ENCODE assay signal across 16 cellular contexts in genomic region chr15:100944237-100944875, GRCh38. TPM values are rescaled to one million over a fixed set of nuclear protein-coding genes. Genes with fewer than 3 reads are reported as not detected.
A peak's percentile ranks its signal among the peaks of the same experiment; 100 is the strongest.
DNase-seq lines count a peak whose midpoint lies in the region; ATAC-seq and TF ChIP-seq lines count a peak whose summit lies in the region.
"Had no signal": no experiment of that assay in that cellular context is flagged by ENCODE, and none has a peak within 500 bp of the region (broad histone marks: within the 10 kb centered on the region; RNA-seq: fewer than 3 reads in every experiment).

No MANE protein-coding gene starts in this region.

- peak overlapping the region; percentile 3 to 30 (median 28) for H3K27ac Mint-ChIP-seq in nephron
- H3K27ac Mint-ChIP-seq: immature natural killer cell had no signal

- H3K27me3 ChIP-seq in Panc1 (ENCODE audit: control insufficient read depth, insufficient read depth, low read length) = no peaks in the 10 kb centered on the region
- H3K27me3 ChIP-seq: colonic mucosa had no signal

- DNase-seq in Panc1 (ENCODE audit: low read depth, low spot score) (no peak), DMS153 treated with DMSO at 0.1 percent for 48 hours (lab: John Stamatoyannopoulos, UW; ENCODE audit: unreplicated experiment) (no peak), amniotic stem cell (lab: John Stamatoyannopoulos, UW) (no peak)
- DNase-seq in activated CD4-positive, alpha-beta T cell treated with anti-CD3 and anti-CD28 coated beads for 4 hours = no peak
- DNase-seq: colonic mucosa, COR-L47, foreskin melanocyte, immature natural killer cell had no signal

- H3K36me3 ChIP-seq in Panc1 (ENCODE audit: control insufficient read depth, insufficient read depth, low read length) = no peaks in the 10 kb centered on the region
- H3K36me3 ChIP-seq: colonic mucosa, thoracic aorta had no signal

- POLR2A ChIA-PET in Panc1 (lab: Charles Lee) = no interaction called here

- no peaks in the 10 kb centered on the region for H3K36me3 Mint-ChIP-seq in nephron (ENCODE audit: low read depth)
- H3K36me3 Mint-ChIP-seq: immature natural killer cell had no signal

- in situ Hi-C loops in Panc1 (cut with HindIII; ENCODE audit: low pct_unique_long_range_greater_than_20kb, low sequenced_read_pairs) = no loop called here

- H3K9me3 ChIP-seq in Panc1 (ENCODE audit: control insufficient read depth, insufficient read depth, low read depth, low read length) = no peaks in the 10 kb centered on the region
- H3K9me3 ChIP-seq: colonic mucosa, thoracic aorta had no signal

- no peak overlapping the region for H3K4me3 Mint-ChIP-seq in nephron
- H3K4me3 Mint-ChIP-seq: immature natural killer cell had no signal

- intact Hi-C loops in Panc1 (cut with micrococcal nuclease; ENCODE audit: unreplicated experiment) = no loop called here

- TF ChIP-seq CTCF in Panc1 (IDR thresholded peaks at IDR 0.05) (no peak), nephron (IDR thresholded peaks at IDR 0.05; ENCODE audit: unreplicated experiment in 3 of 3) (no peak)

- H3K4me1 ChIP-seq in Panc1 (ENCODE audit: control insufficient read depth, insufficient read depth, low read length) = peaks cover 53% of the 10 kb centered on the region
- H3K4me1 ChIP-seq: colonic mucosa, parathyroid adenoma had no signal

- peak; percentile 36 for ATAC-seq in GM18520 (IDR thresholded peaks at IDR 0.05; ENCODE audit: unreplicated experiment)
- ATAC-seq in GM21786 (IDR thresholded peaks at IDR 0.05; ENCODE audit: unreplicated experiment) = peak; percentile 30
- peak; percentile 32; the same call in 1 of the 2 replicates for ATAC-seq in Panc1
- no peak for ATAC-seq in GM18861 (IDR thresholded peaks at IDR 0.05; ENCODE audit: unreplicated experiment)
- ATAC-seq: SK-N-SH treated with all-trans-retinoic acid at 6 μM for 48 hours had no signal

- no peak overlapping the region for H3K4me3 ChIP-seq in Panc1 (ENCODE audit: low read depth in 2 of 2, low read length in 2 of 2)
- H3K4me3 ChIP-seq: colonic mucosa, thoracic aorta had no signal

- no peaks in the 10 kb centered on the region for H3K9me3 Mint-ChIP-seq in nephron
- H3K9me3 Mint-ChIP-seq: immature natural killer cell had no signal

- CTCF ChIA-PET in Panc1 (lab: Charles Lee) = interaction anchor here (0.8 to 3.0 kb wide), 3 partner anchors 14 to 63 kb away, joined by 3 to 15 read pairs (median 3); no protein-coding TSS in a partner anchor

- BruUV-seq in Panc1 (replicated peaks; lab: Mats Ljungman, UMichigan) = no TSS peak

- peak overlapping the region; percentile 86 for H3K27ac ChIP-seq in Panc1 (ENCODE audit: low read length)
- H3K27ac ChIP-seq: colonic mucosa, parathyroid adenoma, thoracic aorta, VCaP had no signal

- H3K4me1 Mint-ChIP-seq in nephron = peaks cover 23% of the 10 kb centered on the region
- H3K4me1 Mint-ChIP-seq: immature natural killer cell had no signal

- no peaks in the 10 kb centered on the region for H3K27me3 Mint-ChIP-seq in nephron (ENCODE audit: low read depth)

RNA-seq across cellular contexts. Expression of gene LRRK1, which starts 25.2 kb away (rescaled TPM):
- total RNA-seq in Panc1 (2021; ENCODE audit: unreplicated experiment) = 88.0 TPM
- 55.0 TPM for polyA plus RNA-seq in Panc1 (2012; ENCODE audit: insufficient read length)
